ENCODE assay signal across 8 cellular contexts in the genomic region with DNA sequence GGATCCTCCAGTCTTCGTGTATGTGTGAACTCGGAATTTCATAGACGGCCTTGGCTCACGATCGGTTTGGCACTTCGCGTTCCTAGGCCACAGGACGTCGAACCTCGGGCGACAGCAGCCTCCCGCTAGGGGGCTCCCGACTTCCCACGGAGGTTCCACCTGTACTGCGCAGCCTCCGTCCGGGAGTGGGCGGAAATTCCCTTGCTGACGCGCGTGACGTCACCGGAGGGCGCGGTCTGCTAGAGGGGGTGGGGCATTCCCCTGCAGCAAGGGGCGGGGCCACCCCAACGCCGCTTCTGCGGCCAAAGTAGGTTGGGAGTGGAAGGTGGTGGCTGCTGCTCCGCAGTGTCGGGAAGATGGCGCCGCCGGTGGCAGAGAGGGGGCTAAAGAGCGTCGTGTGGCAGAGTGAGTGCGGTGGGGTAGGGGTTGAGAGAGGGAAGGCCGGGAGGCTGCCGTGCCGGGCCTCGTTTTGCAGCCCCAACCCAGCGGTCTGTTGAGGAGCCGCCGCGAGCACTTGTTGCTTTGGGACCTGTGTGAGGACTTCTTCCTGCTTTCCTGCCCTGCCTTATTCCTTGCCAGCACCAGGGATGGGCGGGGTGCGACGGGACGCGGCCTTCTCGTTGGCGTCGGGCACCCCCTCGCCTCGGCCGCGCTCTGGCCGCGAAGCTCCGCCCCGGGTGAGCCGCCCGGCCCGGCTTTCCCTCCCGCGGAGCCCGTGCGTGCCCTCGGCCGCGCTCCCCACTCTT. TPM values are rescaled to one million over a fixed set of nuclear protein-coding genes. Genes with fewer than 3 reads are reported as not detected.
DNase-seq lines count a peak whose midpoint lies in the region; ATAC-seq and TF ChIP-seq lines count a peak whose summit lies in the region.

A gene with protein sequence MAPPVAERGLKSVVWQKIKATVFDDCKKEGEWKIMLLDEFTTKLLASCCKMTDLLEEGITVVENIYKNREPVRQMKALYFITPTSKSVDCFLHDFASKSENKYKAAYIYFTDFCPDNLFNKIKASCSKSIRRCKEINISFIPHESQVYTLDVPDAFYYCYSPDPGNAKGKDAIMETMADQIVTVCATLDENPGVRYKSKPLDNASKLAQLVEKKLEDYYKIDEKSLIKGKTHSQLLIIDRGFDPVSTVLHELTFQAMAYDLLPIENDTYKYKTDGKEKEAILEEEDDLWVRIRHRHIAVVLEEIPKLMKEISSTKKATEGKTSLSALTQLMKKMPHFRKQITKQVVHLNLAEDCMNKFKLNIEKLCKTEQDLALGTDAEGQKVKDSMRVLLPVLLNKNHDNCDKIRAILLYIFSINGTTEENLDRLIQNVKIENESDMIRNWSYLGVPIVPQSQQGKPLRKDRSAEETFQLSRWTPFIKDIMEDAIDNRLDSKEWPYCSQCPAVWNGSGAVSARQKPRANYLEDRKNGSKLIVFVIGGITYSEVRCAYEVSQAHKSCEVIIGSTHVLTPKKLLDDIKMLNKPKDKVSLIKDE (plus strand): TSS at position 293 of the 746 bp plus-strand sequence. CDS start 64 bp downstream, at position 357.

- intact Hi-C loops in aorta (cut with DNase I) = loop anchor here (2.0 kb wide), 2 partner anchors 54 to 70 kb away; a partner anchor contains a TSS

- H3K4me1 ChIP-seq in right atrium auricular region = peaks cover 0 to 18% of the 10 kb centered on the region in 2 donors
- no peaks in the 10 kb centered on the region for H3K4me1 ChIP-seq in aorta (ENCODE audit: control insufficient read depth in 1 of 2, insufficient read depth in 2 of 2, low read length in 2 of 2)

- H3K4me3 ChIP-seq in right atrium auricular region (peak within 1 kb of the TSS; percentile 94 to 97), aorta (ENCODE audit: low read length in 2 of 2) (peak within 1 kb of the TSS; percentile 84 to 90)

- ATAC-seq in HG02885 (IDR thresholded peaks at IDR 0.05; ENCODE audit: poor library complexity, unreplicated experiment) (peak; percentile 91), aorta (ENCODE audit: low FRiP score) (peak; percentile 99)

- H3K27ac ChIP-seq in right atrium auricular region = peak within 1 kb of the TSS; percentile 99
- H3K27ac ChIP-seq in aorta (ENCODE audit: low read depth in 1 of 2, low read length in 2 of 2) = peak within 1 kb of the TSS; percentile 98

- in situ Hi-C loops in GM13977 (cut with MboI; ENCODE audit: low pct_unique_long_range_greater_than_20kb, low sequenced_read_pairs, unreplicated experiment) = no loop called here

- TF ChIP-seq CTCF in GM13977 (IDR thresholded peaks at IDR 0.05; ENCODE audit: extremely low read depth, insufficient read depth, missing control alignments) (peak; percentile 93), right atrium auricular region (IDR thresholded peaks at IDR 0.05) (peak; percentile 96 to 97)

- H3K9me3 ChIP-seq in right atrium auricular region (no peaks in the 10 kb centered on the region), aorta (ENCODE audit: control insufficient read depth, low read length) (no peaks in the 10 kb centered on the region)

- H3K36me3 ChIP-seq in right atrium auricular region (no peaks in the 10 kb centered on the region), aorta (ENCODE audit: control insufficient read depth in 1 of 2, insufficient read depth in 2 of 2, low read length in 1 of 2) (no peaks in the 10 kb centered on the region)

- 0 to 1% methylated on average over 54 to 71 of the region's 71 CpGs for WGBS in aorta, 2 donors

- H3K27me3 ChIP-seq in right atrium auricular region = no peaks in the 10 kb centered on the region
- H3K27me3 ChIP-seq in aorta (ENCODE audit: control insufficient read depth in 1 of 2, insufficient read depth in 2 of 2, low read length in 1 of 2) = no peaks in the 10 kb centered on the region

- DNase-seq in GM13977 (ENCODE audit: low spot score) (peak; percentile 97), NCI-H1694 treated with DMSO at 0.1 percent for 48 hours (lab: John Stamatoyannopoulos, UW) (peak; percentile 92), T-helper 2 cell (peak; percentile 97 to 100 (median 100)), anterior cingulate cortex (lab: John Stamatoyannopoulos, UW) (peak; percentile 74 to 99 (median 97)), right atrium auricular region (ENCODE audit: low spot score) (peak; percentile 99), putamen (ENCODE audit: low spot score) (peak; percentile 98), aorta (peak; percentile 99 to 100)

RNA-seq across cellular contexts. Expression of the gene that starts here (rescaled TPM):
- total RNA-seq in right atrium auricular region (10 to 100 TPM; 26.4 to 27.7 TPM), aorta (10 to 100 TPM; 56.5 to 67.0 TPM)
- 10 to 100 TPM; 33.4 to 37.5 TPM for polyA plus RNA-seq in aorta

Comparison
In these comparisons a context has a peak if more than half of its experiments do, and no peak if none do; other contexts are left out.
1. Peak in every context shown above with its lines: DNase-seq, ATAC-seq, H3K4me3 ChIP-seq and H3K27ac ChIP-seq.